Comparison of ENCODE assay signal across 8 cellular contexts in the genomic region with DNA sequence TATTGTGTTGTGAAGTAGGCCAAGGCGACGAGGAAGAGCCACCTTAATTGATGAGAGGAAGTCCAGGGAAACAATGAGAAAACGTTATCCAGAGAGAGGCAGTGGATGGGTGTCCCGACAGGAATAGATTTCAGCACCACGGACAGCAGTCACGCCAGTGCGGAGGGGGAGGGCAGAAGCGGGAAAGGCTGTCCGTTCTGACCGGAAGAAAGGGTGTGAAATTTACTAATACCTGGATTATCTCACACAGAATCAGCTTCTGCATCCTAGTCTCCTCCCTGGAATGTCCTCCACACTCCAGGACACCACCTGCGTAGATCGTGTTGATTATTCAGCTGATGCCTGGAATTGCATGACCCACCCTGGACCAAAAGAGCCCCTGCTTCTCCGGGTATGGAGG. TPM values are rescaled to one million over a fixed set of nuclear protein-coding genes. Genes with fewer than 3 reads are reported as not detected.
DNase-seq lines count a peak whose midpoint lies in the region; ATAC-seq and TF ChIP-seq lines count a peak whose summit lies in the region.

No MANE protein-coding gene starts in this region.

- TF ChIP-seq CTCF in AG09319 (IDR thresholded peaks at IDR 0.05; ENCODE audit: low read depth, low read length) = no peak
- no peak for TF ChIP-seq CTCF in VCaP (conservative IDR thresholded peaks at IDR 0.05)
- peak in 5 of 56 donors; percentile 7 to 35 (median 17) for TF ChIP-seq CTCF in dorsolateral prefrontal cortex (IDR thresholded peaks at IDR 0.05 in 54 of 56, conservative IDR thresholded peaks at IDR 0.05 in 2 of 56; ENCODE audit: low read depth in 1 of 56, partially characterized antibody in 56 of 56)
- TF ChIP-seq CTCF in upper lobe of right lung (IDR thresholded peaks at IDR 0.05) = no peak

- intact Hi-C loops in dorsolateral prefrontal cortex (cut with DNase I) = no loop called here
- intact Hi-C loops in upper lobe of right lung (cut with DNase I) = no loop called here

- H2AK5ac ChIP-seq in mesenchymal stem cell (ENCODE audit: low read length, severe bottlenecking) = no peak overlapping the region

- no peaks in the 10 kb centered on the region for H3K9me3 ChIP-seq in mesenchymal stem cell (ENCODE audit: control insufficient read depth, low read length)
- H3K9me3 ChIP-seq in upper lobe of right lung = no peaks in the 10 kb centered on the region

- no peak overlapping the region for H3K18ac ChIP-seq in mesenchymal stem cell (ENCODE audit: low read depth in 1 of 2, low read length in 2 of 2)

- no peak overlapping the region for H2BK12ac ChIP-seq in mesenchymal stem cell (ENCODE audit: low read length in 2 of 2)

- H3K9ac ChIP-seq in mesenchymal stem cell (ENCODE audit: low read length) = no peak overlapping the region

- H2BK120ac ChIP-seq in mesenchymal stem cell (ENCODE audit: low read depth, low read length) = no peak overlapping the region

- H3K36me3 ChIP-seq in mesenchymal stem cell (ENCODE audit: control insufficient read depth in 1 of 2, insufficient read depth in 2 of 2, low read depth in 1 of 2, low read length in 2 of 2) (no peaks in the 10 kb centered on the region), upper lobe of right lung (no peaks in the 10 kb centered on the region)

- no peak overlapping the region for H2AFZ ChIP-seq in mesenchymal stem cell (ENCODE audit: low read depth, low read length)

- H4K8ac ChIP-seq in mesenchymal stem cell (ENCODE audit: low read length) = no peak overlapping the region

- H2BK15ac ChIP-seq in mesenchymal stem cell (ENCODE audit: low read depth, poor library complexity, severe bottlenecking) = no peak overlapping the region

- H3K27ac ChIP-seq in VCaP (peak overlapping the region; percentile 79; the same call in 1 of the 2 replicates), dorsolateral prefrontal cortex (no peak overlapping the region), mesenchymal stem cell (ENCODE audit: low read length, poor library complexity, severe bottlenecking) (no peak overlapping the region), upper lobe of right lung (no peak overlapping the region)

- no peak overlapping the region for H2BK5ac ChIP-seq in mesenchymal stem cell (ENCODE audit: low read depth, low read length, poor library complexity, severe bottlenecking)

- ATAC-seq in upper lobe of right lung (peak; percentile 84), HG02678 (IDR thresholded peaks at IDR 0.05; ENCODE audit: unreplicated experiment) (no peak)

- H3K14ac ChIP-seq in mesenchymal stem cell (ENCODE audit: low read length in 2 of 2) = no peak overlapping the region

- H3K27me3 ChIP-seq in dorsolateral prefrontal cortex (peaks cover 0 to 15% (median 0%) of the 10 kb centered on the region in 45 donors), mesenchymal stem cell (ENCODE audit: control insufficient read depth in 1 of 2, insufficient read depth in 1 of 2, low read length in 2 of 2) (peaks cover 22 to 65% of the 10 kb centered on the region in 2 experiments), upper lobe of right lung (peaks cover 4% of the 10 kb centered on the region)

- no peak overlapping the region for H3K4ac ChIP-seq in mesenchymal stem cell (ENCODE audit: low read depth in 1 of 2, low read length in 2 of 2)

- H4K91ac ChIP-seq in mesenchymal stem cell (ENCODE audit: low read length) = no peak overlapping the region

- H3K23ac ChIP-seq in mesenchymal stem cell (ENCODE audit: low read length in 2 of 2) = no peak overlapping the region

- peaks cover 3% of the 10 kb centered on the region for H3K4me1 ChIP-seq in mesenchymal stem cell (ENCODE audit: control insufficient read depth, insufficient read depth, low read depth, low read length)
- H3K4me1 ChIP-seq in upper lobe of right lung = no peaks in the 10 kb centered on the region

- H3K4me2 ChIP-seq in mesenchymal stem cell (ENCODE audit: low read length, poor library complexity, severe bottlenecking) = no peak overlapping the region

- H3K4me3 ChIP-seq in dorsolateral prefrontal cortex (no peak overlapping the region), mesenchymal stem cell (ENCODE audit: insufficient read depth in 1 of 2, low read depth in 1 of 2, low read length in 2 of 2) (no peak overlapping the region), upper lobe of right lung (no peak overlapping the region)

- DNase-seq in AG09319 (ENCODE audit: extremely low read depth, low read depth) (peak; percentile 8), HT1080 (ENCODE audit: low read depth) (peak; percentile 26), dorsolateral prefrontal cortex (peak in 6 of 10 donors; percentile 23 to 71 (median 47)), mesenchymal stem cell (peak; percentile 61), upper lobe of right lung (peak; percentile 82), NCI-H128 (lab: John Stamatoyannopoulos, UW; ENCODE audit: unreplicated experiment) (no peak)

- 10% methylated on average over 13 of the region's 13 CpGs for WGBS in mesenchymal stem cell

- no peaks in the 10 kb centered on the region for H3K79me1 ChIP-seq in mesenchymal stem cell (replicated peaks; ENCODE audit: low read length, poor library complexity, severe bottlenecking)

RNA-seq across cellular contexts. Expression of a gene that starts 7.4 kb away (rescaled TPM):
- total RNA-seq in HT1080 (2014; rRNA removed; shearing (Covaris generic)) = not detected in 2 replicates
- not detected in 2 replicates for polyA plus RNA-seq in HT1080 (2015; cell fraction: cytosol; rRNA removed)
- not detected in 2 replicates for polyA plus RNA-seq in HT1080 (2015; cell fraction: nucleus; rRNA removed)
- total RNA-seq in dorsolateral prefrontal cortex (not detected), upper lobe of right lung (not detected)
- polyA plus RNA-seq in mesenchymal stem cell (2013, experiment 1 of 2) = not detected
- not detected for polyA plus RNA-seq in mesenchymal stem cell (2013, experiment 2 of 2)

RNA-seq across cellular contexts. Expression of a gene that starts 26.0 kb away (rescaled TPM):
- not detected in 2 replicates for total RNA-seq in HT1080 (2014; rRNA removed; shearing (Covaris generic))
- polyA plus RNA-seq in HT1080 (2015; cell fraction: cytosol; rRNA removed) = not detected in 2 replicates
- not detected in 2 replicates for polyA plus RNA-seq in HT1080 (2015; cell fraction: nucleus; rRNA removed)
- total RNA-seq in dorsolateral prefrontal cortex = not detected
- polyA plus RNA-seq in mesenchymal stem cell (2013, experiment 1 of 2) = not detected
- not detected for polyA plus RNA-seq in mesenchymal stem cell (2013, experiment 2 of 2)
- total RNA-seq in upper lobe of right lung = not detected

RNA-seq across cellular contexts. Expression of a gene that starts 41.8 kb away (rescaled TPM):
- not detected in 2 replicates for total RNA-seq in HT1080 (2014; rRNA removed; shearing (Covaris generic))
- polyA plus RNA-seq in HT1080 (2015; cell fraction: cytosol; rRNA removed) = not detected in 2 replicates
- polyA plus RNA-seq in HT1080 (2015; cell fraction: nucleus; rRNA removed) = not detected in 2 replicates
- under 1 TPM in 1 of 120 experiments, not detected in 119; 0.47 TPM for total RNA-seq in dorsolateral prefrontal cortex
- polyA plus RNA-seq in mesenchymal stem cell (2013, experiment 1 of 2) = not detected
- not detected for polyA plus RNA-seq in mesenchymal stem cell (2013, experiment 2 of 2)
- total RNA-seq in upper lobe of right lung = not detected
